In genomic region chr4:77002721-77003120, GRCh38 we compare ENCODE assay signal across 1 cellular context.
TF ChIP-seq lines count a peak whose summit lies in the region.

No MANE protein-coding gene starts in this region.

TF ChIP-seq in IMR-90, 13 proteins besides CTCF, POLR2A, EP300 and RAD21 (continued from another document):
- TF ChIP-seq ELK1 (IDR thresholded peaks at IDR 0.05; ENCODE audit: borderline replicate concordance, low read depth, low read length) (no peak), BHLHE40 (IDR thresholded peaks at IDR 0.05; ENCODE audit: low read depth, low read length) (no peak)
TF ChIP-seq in IMR-90: peak in this region for 0.
